ENCODE assay signal across 8 cellular contexts in the genomic region with DNA sequence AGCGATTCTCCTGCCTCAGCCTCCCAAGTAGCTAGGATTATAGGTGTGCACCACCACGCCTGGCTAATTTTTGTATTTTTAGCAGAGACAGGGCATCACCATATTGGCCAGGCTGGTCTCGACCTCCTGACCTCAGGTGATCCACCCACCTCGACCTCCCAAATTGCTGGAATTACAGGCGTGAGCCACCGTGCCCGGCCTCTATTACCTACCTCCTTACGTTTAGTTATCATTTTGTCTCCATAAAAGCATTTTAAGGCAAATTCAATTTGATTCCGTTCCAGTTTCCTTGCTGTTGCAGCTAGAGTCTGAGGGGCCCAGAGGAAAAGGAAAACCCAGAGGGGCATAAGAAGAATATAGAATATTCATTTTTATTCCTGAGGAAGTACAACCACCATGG. TPM values are rescaled to one million over a fixed set of nuclear protein-coding genes. Genes with fewer than 3 reads are reported as not detected.
DNase-seq lines count a peak whose midpoint lies in the region; TF ChIP-seq lines count a peak whose summit lies in the region.

No MANE protein-coding gene starts in this region.

- no peaks in the 10 kb centered on the region for H3K27me3 ChIP-seq in BE2C
- H3K27me3 ChIP-seq in MG63: no peaks in the 10 kb centered on the region
- no peaks in the 10 kb centered on the region for H3K27me3 ChIP-seq in ectodermal cell (ENCODE audit: control insufficient read depth, insufficient read depth, low read length, poor library complexity, severe bottlenecking)

- TF ChIP-seq CTCF in BE2C (IDR thresholded peaks at IDR 0.05; ENCODE audit: low read depth, low read length) (no peak), nephron progenitor cell (IDR thresholded peaks at IDR 0.05) (no peak), RWPE1 (conservative IDR thresholded peaks at IDR 0.05; ENCODE audit: low read depth) (no peak)

- H3K9me3 ChIP-seq in BE2C: no peaks in the 10 kb centered on the region
- H3K9me3 ChIP-seq in MG63: no peaks in the 10 kb centered on the region
- H3K9me3 ChIP-seq in ectodermal cell (ENCODE audit: control insufficient read depth, low read length): no peaks in the 10 kb centered on the region

- H3K4me1 ChIP-seq in BE2C: 0 out of 2 replicates have a peak, but pooled peaks cover 4% of the 10 kb centered on the region
- peaks cover 8% of the 10 kb centered on the region for H3K4me1 ChIP-seq in ectodermal cell (ENCODE audit: control insufficient read depth, insufficient read depth, low read length)

- peaks cover 21% of the 10 kb centered on the region for H3K36me3 Mint-ChIP-seq in nephron progenitor cell (ENCODE audit: low read depth)

- POLR2A ChIA-PET in RWPE1 (lab: Yijun Ruan, JAX; ENCODE audit: low non-redundant PET): no interaction called here

- DNase-seq in BE2C (no peak), MG63 (no peak), nephron progenitor cell (no peak), RWPE1 (ENCODE audit: low spot score) (no peak), OCI-M2 (lab: John Stamatoyannopoulos, UW; ENCODE audit: unreplicated experiment) (no peak), inferior parietal cortex (ENCODE audit: extremely low spot score) (no peak), AG08395 (ENCODE audit: low spot score) (no peak)

- CTCF ChIA-PET in RWPE1 (lab: Yijun Ruan, JAX): no interaction called here

- H3K27ac Mint-ChIP-seq in nephron progenitor cell: no peak overlapping the region

- no peak overlapping the region for H3K27ac ChIP-seq in ectodermal cell (ENCODE audit: insufficient read depth, low read depth, low read length, poor library complexity, severe bottlenecking)
- no peak overlapping the region for H3K27ac ChIP-seq in RWPE1

- H3K27me3 Mint-ChIP-seq in nephron progenitor cell (ENCODE audit: low read depth, poor library complexity): peaks cover 3% of the 10 kb centered on the region

- WGBS in ectodermal cell, 2 experiments: 93% methylated on average over 8 to 9 of the region's 9 CpGs

- H3K4me3 ChIP-seq in BE2C (ENCODE audit: low read depth, low read length) (peak overlapping the region; percentile 83), MG63 (peak overlapping the region; percentile 87), ectodermal cell (ENCODE audit: insufficient read depth, low read depth, low read length) (peak overlapping the region; percentile 77)

- H3K4me1 Mint-ChIP-seq in nephron progenitor cell: peaks cover 30% of the 10 kb centered on the region

- H3K4me3 Mint-ChIP-seq in nephron progenitor cell: peak overlapping the region; percentile 100

- H3K9me3 Mint-ChIP-seq in nephron progenitor cell: no peaks in the 10 kb centered on the region

- H3K36me3 ChIP-seq in BE2C: peaks cover 3% of the 10 kb centered on the region
- peaks cover 5% of the 10 kb centered on the region for H3K36me3 ChIP-seq in MG63
- H3K36me3 ChIP-seq in ectodermal cell (ENCODE audit: control insufficient read depth, insufficient read depth, low read length): no peaks in the 10 kb centered on the region

RNA-seq across cellular contexts. Expression of a gene that starts 0.6 kb away (rescaled TPM):
- polyA plus RNA-seq in BE2C (2012; ENCODE audit: insufficient read depth, insufficient read length, low read depth): 50.1 TPM
- 12.8 and 18.9 TPM in 2 replicates for total RNA-seq in MG63 (2014; rRNA removed; shearing (Covaris generic); ENCODE audit: low replicate concordance)
- 35.8 TPM for polyA plus RNA-seq in ectodermal cell (2013, experiment 1 of 4)
- polyA plus RNA-seq in ectodermal cell (2013, experiment 2 of 4): 32.2 TPM
- 31.4 TPM for polyA plus RNA-seq in ectodermal cell (2013, experiment 3 of 4)
- 31.1 TPM for polyA plus RNA-seq in ectodermal cell (2013, experiment 4 of 4)
